1 cellular context compared by ENCODE assay signal in genomic region chr1:26844797-26845196, GRCh38. TPM values are rescaled to one million over a fixed set of nuclear protein-coding genes. Genes with fewer than 3 reads are reported as not detected.
"Had no signal": no experiment of that assay in that cellular context is flagged by ENCODE, and none has a peak within 500 bp of the region (broad histone marks: within the 10 kb centered on the region; RNA-seq: fewer than 3 reads in every experiment).

No MANE protein-coding gene starts in this region.

RNA-seq across cellular contexts. Expression of gene SFN, which starts 18.2 kb away (rescaled TPM):
- total RNA-seq: osteocyte had no signal
